In the genomic region with DNA sequence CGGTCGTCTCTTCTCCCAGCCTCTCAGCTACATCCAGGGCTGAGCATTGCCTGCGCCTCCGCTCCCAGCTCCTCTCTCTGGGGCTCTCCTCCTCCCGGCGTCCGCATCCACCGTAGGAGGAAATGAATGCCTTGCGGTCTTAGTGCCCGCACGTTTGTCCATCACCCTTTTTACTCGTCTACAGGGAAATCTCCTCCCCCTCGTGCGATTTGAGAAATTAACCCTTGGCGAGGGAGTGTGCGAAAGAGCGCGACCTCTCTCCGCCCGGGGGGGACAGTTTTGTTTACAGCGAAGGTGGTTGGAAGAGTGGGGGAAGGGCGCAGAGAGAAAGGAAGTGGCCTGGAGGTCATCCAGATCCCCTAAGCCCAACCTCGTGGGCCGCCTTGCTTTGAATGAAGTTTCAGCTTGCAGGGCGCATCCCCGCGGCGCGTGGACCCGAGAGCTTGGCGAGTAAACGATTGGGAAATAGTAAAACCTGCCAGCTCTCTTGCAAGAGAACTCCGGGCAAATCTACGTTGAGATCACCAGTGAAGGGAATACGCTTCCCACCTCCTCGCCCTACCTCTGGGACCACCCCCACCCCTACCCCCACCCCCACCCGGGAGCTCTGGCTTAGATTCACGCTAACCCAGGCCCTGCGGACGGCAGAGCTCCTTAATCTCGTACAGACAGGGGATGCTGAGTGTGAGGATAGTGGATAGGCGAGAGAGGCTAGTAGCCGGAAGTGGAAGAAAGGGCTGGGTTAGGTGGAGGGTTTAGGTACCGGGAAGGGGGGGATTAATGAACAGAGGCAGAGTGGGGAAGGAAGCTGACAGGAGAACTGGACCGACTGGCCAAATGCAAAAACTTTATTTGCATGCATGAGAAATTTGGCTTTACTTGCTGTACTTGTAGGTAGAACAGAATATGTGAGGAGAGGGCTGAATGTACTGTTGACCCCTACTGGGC, we compare ENCODE assay signal across 1 cellular context.
TF ChIP-seq lines count a peak whose summit lies in the region.

A gene with protein sequence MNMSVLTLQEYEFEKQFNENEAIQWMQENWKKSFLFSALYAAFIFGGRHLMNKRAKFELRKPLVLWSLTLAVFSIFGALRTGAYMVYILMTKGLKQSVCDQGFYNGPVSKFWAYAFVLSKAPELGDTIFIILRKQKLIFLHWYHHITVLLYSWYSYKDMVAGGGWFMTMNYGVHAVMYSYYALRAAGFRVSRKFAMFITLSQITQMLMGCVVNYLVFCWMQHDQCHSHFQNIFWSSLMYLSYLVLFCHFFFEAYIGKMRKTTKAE (minus strand): TSS at position 144 of the 948 bp plus-strand sequence. CDS start 280 bp downstream, outside the sequence.

TF ChIP-seq in HepG2, 621 proteins besides CTCF, POLR2A, EP300 and RAD21 (continued from another document and continues in another):
- TF ChIP-seq, protein P1, sequence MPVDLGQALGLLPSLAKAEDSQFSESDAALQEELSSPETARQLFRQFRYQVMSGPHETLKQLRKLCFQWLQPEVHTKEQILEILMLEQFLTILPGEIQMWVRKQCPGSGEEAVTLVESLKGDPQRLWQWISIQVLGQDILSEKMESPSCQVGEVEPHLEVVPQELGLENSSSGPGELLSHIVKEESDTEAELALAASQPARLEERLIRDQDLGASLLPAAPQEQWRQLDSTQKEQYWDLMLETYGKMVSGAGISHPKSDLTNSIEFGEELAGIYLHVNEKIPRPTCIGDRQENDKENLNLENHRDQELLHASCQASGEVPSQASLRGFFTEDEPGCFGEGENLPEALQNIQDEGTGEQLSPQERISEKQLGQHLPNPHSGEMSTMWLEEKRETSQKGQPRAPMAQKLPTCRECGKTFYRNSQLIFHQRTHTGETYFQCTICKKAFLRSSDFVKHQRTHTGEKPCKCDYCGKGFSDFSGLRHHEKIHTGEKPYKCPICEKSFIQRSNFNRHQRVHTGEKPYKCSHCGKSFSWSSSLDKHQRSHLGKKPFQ (CRISPR knock-in tag; IDR thresholded peaks at IDR 0.05; ENCODE audit: insufficient replicate concordance) = no peak
- peak; percentile 57; the same call in 1 of the 2 replicates for TF ChIP-seq HOXA5 (CRISPR knock-in tag; IDR thresholded peaks at IDR 0.05)
- TF ChIP-seq ZNF160 (CRISPR knock-in tag; IDR thresholded peaks at IDR 0.05) = peak; percentile 53; the same call in 1 of the 2 replicates
- TF ChIP-seq ZFYVE20 (CRISPR knock-in tag; IDR thresholded peaks at IDR 0.05; ENCODE audit: borderline replicate concordance, low read depth) = no peak
- TF ChIP-seq BORCS8-MEF2B (CRISPR knock-in tag; IDR thresholded peaks at IDR 0.05) = peak; percentile 85
- TF ChIP-seq, protein P2, sequence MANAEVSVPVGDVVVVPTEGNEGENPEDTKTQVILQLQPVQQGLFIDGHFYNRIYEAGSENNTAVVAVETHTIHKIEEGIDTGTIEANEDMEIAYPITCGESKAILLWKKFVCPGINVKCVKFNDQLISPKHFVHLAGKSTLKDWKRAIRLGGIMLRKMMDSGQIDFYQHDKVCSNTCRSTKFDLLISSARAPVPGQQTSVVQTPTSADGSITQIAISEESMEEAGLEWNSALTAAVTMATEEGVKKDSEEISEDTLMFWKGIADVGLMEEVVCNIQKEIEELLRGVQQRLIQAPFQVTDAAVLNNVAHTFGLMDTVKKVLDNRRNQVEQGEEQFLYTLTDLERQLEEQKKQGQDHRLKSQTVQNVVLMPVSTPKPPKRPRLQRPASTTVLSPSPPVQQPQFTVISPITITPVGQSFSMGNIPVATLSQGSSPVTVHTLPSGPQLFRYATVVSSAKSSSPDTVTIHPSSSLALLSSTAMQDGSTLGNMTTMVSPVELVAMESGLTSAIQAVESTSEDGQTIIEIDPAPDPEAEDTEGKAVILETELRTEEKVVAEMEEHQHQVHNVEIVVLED (CRISPR knock-in tag; IDR thresholded peaks at IDR 0.05; ENCODE audit: borderline replicate concordance) = peak; percentile 37; the same call in 1 of the 2 replicates
- TF ChIP-seq TBX2 (CRISPR knock-in tag; IDR thresholded peaks at IDR 0.05; ENCODE audit: borderline replicate concordance) = peak; percentile 74; the same call in 1 of the 2 replicates
- TF ChIP-seq, protein P3, sequence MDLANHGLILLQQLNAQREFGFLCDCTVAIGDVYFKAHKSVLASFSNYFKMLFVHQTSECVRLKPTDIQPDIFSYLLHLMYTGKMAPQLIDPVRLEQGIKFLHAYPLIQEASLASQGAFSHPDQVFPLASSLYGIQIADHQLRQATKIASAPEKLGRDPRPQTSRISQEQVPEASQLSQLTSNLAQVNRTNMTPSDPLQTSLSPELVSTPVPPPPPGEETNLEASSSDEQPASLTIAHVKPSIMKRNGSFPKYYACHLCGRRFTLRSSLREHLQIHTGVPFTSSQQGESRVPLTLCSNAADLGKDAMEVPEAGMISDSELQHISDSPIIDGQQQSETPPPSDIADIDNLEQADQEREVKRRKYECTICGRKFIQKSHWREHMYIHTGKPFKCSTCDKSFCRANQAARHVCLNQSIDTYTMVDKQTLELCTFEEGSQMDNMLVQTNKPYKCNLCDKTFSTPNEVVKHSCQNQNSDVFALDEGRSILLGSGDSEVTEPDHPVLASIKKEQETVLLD (CRISPR knock-in tag; IDR thresholded peaks at IDR 0.05; ENCODE audit: low read depth) = no peak
- TF ChIP-seq, protein P4, sequence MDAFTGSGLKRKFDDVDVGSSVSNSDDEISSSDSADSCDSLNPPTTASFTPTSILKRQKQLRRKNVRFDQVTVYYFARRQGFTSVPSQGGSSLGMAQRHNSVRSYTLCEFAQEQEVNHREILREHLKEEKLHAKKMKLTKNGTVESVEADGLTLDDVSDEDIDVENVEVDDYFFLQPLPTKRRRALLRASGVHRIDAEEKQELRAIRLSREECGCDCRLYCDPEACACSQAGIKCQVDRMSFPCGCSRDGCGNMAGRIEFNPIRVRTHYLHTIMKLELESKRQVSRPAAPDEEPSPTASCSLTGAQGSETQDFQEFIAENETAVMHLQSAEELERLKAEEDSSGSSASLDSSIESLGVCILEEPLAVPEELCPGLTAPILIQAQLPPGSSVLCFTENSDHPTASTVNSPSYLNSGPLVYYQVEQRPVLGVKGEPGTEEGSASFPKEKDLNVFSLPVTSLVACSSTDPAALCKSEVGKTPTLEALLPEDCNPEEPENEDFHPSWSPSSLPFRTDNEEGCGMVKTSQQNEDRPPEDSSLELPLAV (CRISPR knock-in tag; conservative IDR thresholded peaks at IDR 0.05; ENCODE audit: low read depth) = no peak
- TF ChIP-seq ZBTB38 (CRISPR knock-in tag; IDR thresholded peaks at IDR 0.05) = no peak
- TF ChIP-seq ZNF546 (CRISPR knock-in tag; conservative IDR thresholded peaks at IDR 0.05) = no peak
- no peak for TF ChIP-seq ZFP36 (IDR thresholded peaks at IDR 0.05; ENCODE audit: borderline replicate concordance, low read depth, low read length, partially characterized antibody)
- TF ChIP-seq ZNF232 (CRISPR knock-in tag; IDR thresholded peaks at IDR 0.05; ENCODE audit: borderline replicate concordance) = no peak
- TF ChIP-seq, protein P5, sequence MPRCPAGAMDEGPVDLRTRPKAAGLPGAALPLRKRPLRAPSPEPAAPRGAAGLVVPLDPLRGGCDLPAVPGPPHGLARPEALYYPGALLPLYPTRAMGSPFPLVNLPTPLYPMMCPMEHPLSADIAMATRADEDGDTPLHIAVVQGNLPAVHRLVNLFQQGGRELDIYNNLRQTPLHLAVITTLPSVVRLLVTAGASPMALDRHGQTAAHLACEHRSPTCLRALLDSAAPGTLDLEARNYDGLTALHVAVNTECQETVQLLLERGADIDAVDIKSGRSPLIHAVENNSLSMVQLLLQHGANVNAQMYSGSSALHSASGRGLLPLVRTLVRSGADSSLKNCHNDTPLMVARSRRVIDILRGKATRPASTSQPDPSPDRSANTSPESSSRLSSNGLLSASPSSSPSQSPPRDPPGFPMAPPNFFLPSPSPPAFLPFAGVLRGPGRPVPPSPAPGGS (CRISPR knock-in tag; IDR thresholded peaks at IDR 0.05) = no peak; the same call in 1 of the 2 replicates
- TF ChIP-seq DNMT1 (CRISPR knock-in tag; IDR thresholded peaks at IDR 0.05) = no peak
- no peak for TF ChIP-seq KDM5B (CRISPR knock-in tag; IDR thresholded peaks at IDR 0.05; ENCODE audit: borderline replicate concordance)
- peak; percentile 64 for TF ChIP-seq POLR2G (IDR thresholded peaks at IDR 0.05; ENCODE audit: low read depth, low read length)
- TF ChIP-seq, protein P6, sequence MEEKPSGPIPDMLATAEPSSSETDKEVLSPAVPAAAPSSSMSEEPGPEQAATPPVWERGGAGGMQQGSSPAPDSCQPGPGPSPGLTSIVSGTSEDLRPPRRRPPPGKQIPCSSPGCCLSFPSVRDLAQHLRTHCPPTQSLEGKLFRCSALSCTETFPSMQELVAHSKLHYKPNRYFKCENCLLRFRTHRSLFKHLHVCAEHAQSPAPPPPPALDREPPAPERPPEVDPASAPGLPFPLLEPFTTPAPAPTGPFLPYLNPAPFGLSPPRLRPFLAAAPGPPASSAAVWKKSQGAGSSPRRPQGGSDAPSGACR (CRISPR knock-in tag; IDR thresholded peaks at IDR 0.05) = 0 out of 2 replicates have a peak, but pooled peaks have one; percentile 38
- TF ChIP-seq SETDB1 (CRISPR knock-in tag; IDR thresholded peaks at IDR 0.05; ENCODE audit: borderline replicate concordance) = no peak
- TF ChIP-seq, protein P7, sequence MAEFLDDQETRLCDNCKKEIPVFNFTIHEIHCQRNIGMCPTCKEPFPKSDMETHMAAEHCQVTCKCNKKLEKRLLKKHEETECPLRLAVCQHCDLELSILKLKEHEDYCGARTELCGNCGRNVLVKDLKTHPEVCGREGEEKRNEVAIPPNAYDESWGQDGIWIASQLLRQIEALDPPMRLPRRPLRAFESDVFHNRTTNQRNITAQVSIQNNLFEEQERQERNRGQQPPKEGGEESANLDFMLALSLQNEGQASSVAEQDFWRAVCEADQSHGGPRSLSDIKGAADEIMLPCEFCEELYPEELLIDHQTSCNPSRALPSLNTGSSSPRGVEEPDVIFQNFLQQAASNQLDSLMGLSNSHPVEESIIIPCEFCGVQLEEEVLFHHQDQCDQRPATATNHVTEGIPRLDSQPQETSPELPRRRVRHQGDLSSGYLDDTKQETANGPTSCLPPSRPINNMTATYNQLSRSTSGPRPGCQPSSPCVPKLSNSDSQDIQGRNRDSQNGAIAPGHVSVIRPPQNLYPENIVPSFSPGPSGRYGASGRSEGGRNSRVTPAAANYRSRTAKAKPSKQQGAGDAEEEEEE (CRISPR knock-in tag; IDR thresholded peaks at IDR 0.05; ENCODE audit: borderline replicate concordance) = no peak
- TF ChIP-seq, protein P8, sequence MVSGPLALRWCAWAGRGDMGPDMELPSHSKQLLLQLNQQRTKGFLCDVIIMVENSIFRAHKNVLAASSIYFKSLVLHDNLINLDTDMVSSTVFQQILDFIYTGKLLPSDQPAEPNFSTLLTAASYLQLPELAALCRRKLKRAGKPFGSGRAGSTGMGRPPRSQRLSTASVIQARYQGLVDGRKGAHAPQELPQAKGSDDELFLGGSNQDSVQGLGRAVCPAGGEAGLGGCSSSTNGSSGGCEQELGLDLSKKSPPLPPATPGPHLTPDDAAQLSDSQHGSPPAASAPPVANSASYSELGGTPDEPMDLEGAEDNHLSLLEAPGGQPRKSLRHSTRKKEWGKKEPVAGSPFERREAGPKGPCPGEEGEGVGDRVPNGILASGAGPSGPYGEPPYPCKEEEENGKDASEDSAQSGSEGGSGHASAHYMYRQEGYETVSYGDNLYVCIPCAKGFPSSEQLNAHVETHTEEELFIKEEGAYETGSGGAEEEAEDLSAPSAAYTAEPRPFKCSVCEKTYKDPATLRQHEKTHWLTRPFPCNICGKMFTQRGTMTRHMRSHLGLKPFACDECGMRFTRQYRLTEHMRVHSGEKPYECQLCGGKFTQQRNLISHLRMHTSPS (CRISPR knock-in tag; IDR thresholded peaks at IDR 0.05; ENCODE audit: low read depth) = no peak
- TF ChIP-seq ISL2 (CRISPR knock-in tag; IDR thresholded peaks at IDR 0.05) = 0 out of 2 replicates have a peak, but pooled peaks have one; percentile 48
- TF ChIP-seq, protein P9, sequence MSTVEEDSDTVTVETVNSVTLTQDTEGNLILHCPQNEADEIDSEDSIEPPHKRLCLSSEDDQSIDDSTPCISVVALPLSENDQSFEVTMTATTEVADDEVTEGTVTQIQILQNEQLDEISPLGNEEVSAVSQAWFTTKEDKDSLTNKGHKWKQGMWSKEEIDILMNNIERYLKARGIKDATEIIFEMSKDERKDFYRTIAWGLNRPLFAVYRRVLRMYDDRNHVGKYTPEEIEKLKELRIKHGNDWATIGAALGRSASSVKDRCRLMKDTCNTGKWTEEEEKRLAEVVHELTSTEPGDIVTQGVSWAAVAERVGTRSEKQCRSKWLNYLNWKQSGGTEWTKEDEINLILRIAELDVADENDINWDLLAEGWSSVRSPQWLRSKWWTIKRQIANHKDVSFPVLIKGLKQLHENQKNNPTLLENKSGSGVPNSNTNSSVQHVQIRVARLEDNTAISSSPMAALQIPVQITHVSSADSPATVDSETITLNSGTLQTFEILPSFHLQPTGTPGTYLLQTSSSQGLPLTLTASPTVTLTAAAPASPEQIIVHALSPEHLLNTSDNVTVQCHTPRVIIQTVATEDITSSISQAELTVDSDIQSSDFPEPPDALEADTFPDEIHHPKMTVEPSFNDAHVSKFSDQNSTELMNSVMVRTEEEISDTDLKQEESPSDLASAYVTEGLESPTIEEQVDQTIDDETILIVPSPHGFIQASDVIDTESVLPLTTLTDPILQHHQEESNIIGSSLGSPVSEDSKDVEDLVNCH (CRISPR knock-in tag; IDR thresholded peaks at IDR 0.05) = no peak
- TF ChIP-seq ZNF879 (CRISPR knock-in tag; IDR thresholded peaks at IDR 0.05) = no peak
